ENCODE assay signal across 22 cellular contexts in genomic region chr4:142040043-142040442, GRCh38.
DNase-seq lines count a peak whose midpoint lies in the region; ATAC-seq, FAIRE-seq and TF ChIP-seq lines count a peak whose summit lies in the region.
"Had no signal": no experiment of that assay in that cellular context is flagged by ENCODE, and none has a peak within 500 bp of the region (broad histone marks: within the 10 kb centered on the region; RNA-seq: fewer than 3 reads in every experiment).

No MANE protein-coding gene starts in this region.

- H2AK5ac ChIP-seq in mesendoderm (ENCODE audit: low read length), result no peak overlapping the region

- H3K36me3 ChIP-seq in H7 (replicated peaks; ENCODE audit: control insufficient read depth, insufficient read depth, low read length) (no peaks in the 10 kb centered on the region), GM12878 (ENCODE audit: control insufficient read depth in 2 of 2, insufficient read depth in 2 of 2, low read length in 1 of 2) (no peaks in the 10 kb centered on the region), mesendoderm (ENCODE audit: control insufficient read depth, insufficient read depth, low read length) (no peaks in the 10 kb centered on the region), left ventricle myocardium inferior (no peaks in the 10 kb centered on the region), testis (ENCODE audit: low read depth, missing control alignments) (no peaks in the 10 kb centered on the region)
- H3K36me3 ChIP-seq: BLaER1, cardiac muscle cell, heart left ventricle, sigmoid colon, stomach, transverse colon had no signal

- no peak overlapping the region for H4K8ac ChIP-seq in mesendoderm (ENCODE audit: low read depth, low read length)

- WGBS in GM12878 (ENCODE audit: insufficient coverage, insufficient replicate concordance, low lambda C conversion rate, missing lambda C conversion rate), result 19% methylated on average over 3 of the region's 3 CpGs
- no CpG with 5 or more reads among the region's 3 CpGs for WGBS in mesendoderm (ENCODE audit: extremely low coverage, insufficient coverage, low lambda C conversion rate)
- 73 to 82% methylated on average over 3 of the region's 3 CpGs for WGBS in testis, 2 donors

- H3K9ac ChIP-seq in GM12878 (ENCODE audit: control insufficient read depth, insufficient read depth, low read length), result no peak overlapping the region
- no peak overlapping the region for H3K9ac ChIP-seq in mesendoderm (ENCODE audit: low read length)
- H3K9ac ChIP-seq: BLaER1 had no signal

- no peaks in the 10 kb centered on the region for H3K9me3 Mint-ChIP-seq in activated CD4-positive, alpha-beta T cell treated with anti-CD3 and anti-CD28 coated beads for 36 hours (ENCODE audit: low read depth)
- H3K9me3 Mint-ChIP-seq: activated CD4-positive, alpha-beta T cell treated with anti-CD3 and anti-CD28 coated beads, Interleukin-2, amount 10 ng/mL, durations not matched to agents 7 days and 5 days; nephron progenitor cell had no signal

- CTCF ChIA-PET in activated CD4-positive, alpha-beta T cell treated with anti-CD3 and anti-CD28 coated beads for 36 hours (lab: Charles Lee), result interaction anchor here (0.7 kb wide), 1 partner anchor 539 kb away, joined by 3 read pairs; no protein-coding TSS in a partner anchor
- CTCF ChIA-PET in GM12878 (lab: Yijun Ruan, JAX), result no interaction called here

- no peak for TF ChIP-seq RAD21 in GM12878 (IDR thresholded peaks at IDR 0.05; ENCODE audit: insufficient read depth, low read depth, low read length)

- H3K79me2 ChIP-seq in GM12878 (ENCODE audit: control insufficient read depth, insufficient read depth, low read length) (no peaks in the 10 kb centered on the region), mesendoderm (ENCODE audit: control insufficient read depth, insufficient read depth, low read length) (no peaks in the 10 kb centered on the region)

- H3K27ac ChIP-seq in GM12878 (ENCODE audit: control insufficient read depth, insufficient read depth) (no peak overlapping the region), mesendoderm (ENCODE audit: low read depth, low read length) (no peak overlapping the region), left ventricle myocardium inferior (replicated peaks) (no peak overlapping the region), testis (no peak overlapping the region)
- H3K27ac ChIP-seq: BLaER1, cardiac muscle cell, heart left ventricle, sigmoid colon, stomach, transverse colon had no signal

- no peak for TF ChIP-seq EP300 in GM12878 (IDR thresholded peaks at IDR 0.05; ENCODE audit: borderline replicate concordance in 1 of 2, control insufficient read depth in 1 of 2, low read depth in 2 of 2, low read length in 2 of 2)

- H3K9me3 ChIP-seq in GM12878 (replicated peaks; ENCODE audit: control insufficient read depth, insufficient read depth, low read length), result no peaks in the 10 kb centered on the region
- no peaks in the 10 kb centered on the region for H3K9me3 ChIP-seq in left ventricle myocardium inferior (replicated peaks)
- no peaks in the 10 kb centered on the region for H3K9me3 ChIP-seq in testis
- H3K9me3 ChIP-seq: BLaER1, heart left ventricle, sigmoid colon, stomach, transverse colon had no signal

- RAD21 ChIA-PET in GM12878 (lab: Charles Lee; ENCODE audit: unreplicated experiment), result no interaction called here

- FAIRE-seq in GM12878 (lab: Jason Lieb, UNC), result no peak

- H3K4me1 ChIP-seq in GM12878 (ENCODE audit: control insufficient read depth, insufficient read depth, low read length) (no peaks in the 10 kb centered on the region), mesendoderm (ENCODE audit: control insufficient read depth, low read depth, low read length) (no peaks in the 10 kb centered on the region), left ventricle myocardium inferior (peaks cover 6% of the 10 kb centered on the region), testis (no peaks in the 10 kb centered on the region)
- H3K4me1 ChIP-seq: BLaER1, sigmoid colon, transverse colon had no signal

- H3K4me3 ChIP-seq in H7 (ENCODE audit: insufficient read depth, low read depth, low read length) (no peak overlapping the region), GM12878 (no peak overlapping the region), mesendoderm (ENCODE audit: low read length) (no peak overlapping the region), left ventricle myocardium inferior (no peak overlapping the region), testis (no peak overlapping the region)
- H3K4me3 ChIP-seq: BLaER1, cardiac muscle cell, heart left ventricle, sigmoid colon, stomach, transverse colon had no signal

- intact Hi-C loops in activated CD4-positive, alpha-beta T cell treated with anti-CD3 and anti-CD28 coated beads for 36 hours (cut with DNase I, micrococcal nuclease), result no loop called here
- intact Hi-C loops in GM12878 (cut with micrococcal nuclease; ENCODE audit: unreplicated experiment), result no loop called here
- intact Hi-C loops in Right ventricle myocardium superior (cut with DNase I), result no loop called here
- intact Hi-C loops in left ventricle myocardium inferior (cut with micrococcal nuclease), result no loop called here
- intact Hi-C loops in testis (cut with DNase I; ENCODE audit: low total_unique reads), result no loop called here

- TF ChIP-seq POLR2A in GM12878 (IDR thresholded peaks at IDR 0.05; ENCODE audit: low read depth, low read length) (no peak), testis (IDR thresholded peaks at IDR 0.05) (no peak)

- H3K4me2 ChIP-seq in GM12878 (ENCODE audit: control insufficient read depth, insufficient read depth) (no peak overlapping the region), mesendoderm (ENCODE audit: low read length) (no peak overlapping the region)
- H3K4me2 ChIP-seq: BLaER1 had no signal

- no peak for DNase-seq in activated CD4-positive, alpha-beta T cell treated with anti-CD3 and anti-CD28 coated beads for 36 hours
- DNase-seq in activated CD4-positive, alpha-beta T cell treated with anti-CD3 and anti-CD28 coated beads, Interleukin-2, amount 50 U/mL, for 4 hours, result no peak
- peak; percentile 1 for DNase-seq in H7
- DNase-seq in GM12878 (ENCODE audit: low read depth, low spot score), result no peak
- DNase-seq in mesendoderm, result peak; percentile 33
- DNase-seq in Right ventricle myocardium superior, result no peak
- no peak for DNase-seq in left ventricle myocardium inferior
- DNase-seq in testis, result no peak
- DNase-seq: activated CD4-positive, alpha-beta T cell treated with anti-CD3 and anti-CD28 coated beads, Interleukin-2, amount 10 ng/mL, durations not matched to agents 7 days and 5 days; activated effector memory CD4-positive, alpha-beta T cell treated with anti-CD3 and anti-CD28 coated beads, Interleukin-2, amount 50 U/mL, for 16 hours; amygdala; EL; heart left ventricle; NCI-H1436 treated with DMSO at 0.1 percent for 48 hours; NCI-H524; nephron progenitor cell; sigmoid colon; stimulated activated CD4-positive, alpha-beta T cell treated with anti-CD3 and anti-CD28 coated beads, Interleukin-15, amount 100 ng/mL, for 24 hours; stomach; transverse colon had no signal

- no peak for TF ChIP-seq CTCF in GM12878 (IDR thresholded peaks at IDR 0.05 in 2 of 3, conservative IDR thresholded peaks at IDR 0.05 in 1 of 3; ENCODE audit: control insufficient read depth in 2 of 3, extremely low read depth in 1 of 3, insufficient read depth in 1 of 3, low read depth in 3 of 3, low read length in 3 of 3)
- TF ChIP-seq CTCF in left ventricle myocardium inferior (IDR thresholded peaks at IDR 0.05; ENCODE audit: borderline replicate concordance), result no peak
- no peak for TF ChIP-seq CTCF in testis (IDR thresholded peaks at IDR 0.05)

- no peak overlapping the region for H3K18ac ChIP-seq in mesendoderm (ENCODE audit: low read length)

- peaks cover 27% of the 10 kb centered on the region for H3K36me3 Mint-ChIP-seq in activated CD4-positive, alpha-beta T cell treated with anti-CD3 and anti-CD28 coated beads for 36 hours (ENCODE audit: low read depth)

- SMC1A ChIA-PET in GM12878 (lab: Charles Lee; ENCODE audit: uncharacterized antibody, unreplicated experiment), result interaction anchor here (0.7 to 0.9 kb wide), 2 partner anchors 9 to 692 kb away, joined by 3 read pairs; no protein-coding TSS in a partner anchor

- no peak overlapping the region for H2AFZ ChIP-seq in GM12878 (ENCODE audit: control insufficient read depth, low read depth, low read length)

- H3K79me1 ChIP-seq in mesendoderm (ENCODE audit: low read length), result no peaks in the 10 kb centered on the region

- no peaks in the 10 kb centered on the region for H3K27me3 Mint-ChIP-seq in activated CD4-positive, alpha-beta T cell treated with anti-CD3 and anti-CD28 coated beads for 36 hours
- H3K27me3 Mint-ChIP-seq: activated CD4-positive, alpha-beta T cell treated with anti-CD3 and anti-CD28 coated beads, Interleukin-2, amount 10 ng/mL, durations not matched to agents 7 days and 5 days had no signal

- H3K4me3 Mint-ChIP-seq in activated CD4-positive, alpha-beta T cell treated with anti-CD3 and anti-CD28 coated beads for 36 hours, result no peak overlapping the region
- H3K4me3 Mint-ChIP-seq: activated CD4-positive, alpha-beta T cell treated with anti-CD3 and anti-CD28 coated beads, Interleukin-2, amount 10 ng/mL, durations not matched to agents 7 days and 5 days; nephron progenitor cell had no signal

- peaks cover 39% of the 10 kb centered on the region for H3K4me1 Mint-ChIP-seq in activated CD4-positive, alpha-beta T cell treated with anti-CD3 and anti-CD28 coated beads for 36 hours

- H4K20me1 ChIP-seq in GM12878 (ENCODE audit: control insufficient read depth, insufficient read depth), result no peaks in the 10 kb centered on the region
- H4K20me1 ChIP-seq: BLaER1 had no signal

- no peak overlapping the region for H4K5ac ChIP-seq in mesendoderm (ENCODE audit: low read length)

- no peak overlapping the region for H2BK15ac ChIP-seq in mesendoderm (replicated peaks; ENCODE audit: low read depth)

- no peak overlapping the region for H3K4ac ChIP-seq in mesendoderm (ENCODE audit: low read depth, low read length)

- no peak overlapping the region for H2BK5ac ChIP-seq in mesendoderm (ENCODE audit: low read length)

- no peak for ATAC-seq in activated CD4-positive, alpha-beta T cell treated with anti-CD3 and anti-CD28 coated beads for 36 hours
- peak; percentile 45 for ATAC-seq in GM12878
- ATAC-seq in Right ventricle myocardium superior (ENCODE audit: poor library complexity), result no peak
- ATAC-seq: heart left ventricle had no signal

- H3K27me3 ChIP-seq in H7 (ENCODE audit: control insufficient read depth, insufficient read depth, low read length) (no peaks in the 10 kb centered on the region), GM12878 (replicated peaks in 1 of 2; ENCODE audit: control insufficient read depth in 2 of 2, insufficient read depth in 2 of 2, low read length in 1 of 2) (no peaks in the 10 kb centered on the region), mesendoderm (ENCODE audit: insufficient read depth, low read length, poor library complexity) (no peaks in the 10 kb centered on the region), left ventricle myocardium inferior (ENCODE audit: low read depth) (no peaks in the 10 kb centered on the region), testis (no peaks in the 10 kb centered on the region)
- H3K27me3 ChIP-seq: BLaER1, cardiac muscle cell, heart left ventricle, sigmoid colon, stomach, transverse colon had no signal

- no peak overlapping the region for H2BK120ac ChIP-seq in mesendoderm (ENCODE audit: low read depth, low read length)

- H3K23ac ChIP-seq in mesendoderm (ENCODE audit: low read length), result no peak overlapping the region

- no peak overlapping the region for H3K56ac ChIP-seq in mesendoderm (ENCODE audit: low read length)

- no TSS peak for BruUV-seq in GM12878 (replicated peaks; lab: Mats Ljungman, UMichigan)

- POLR2A ChIA-PET in activated CD4-positive, alpha-beta T cell treated with anti-CD3 and anti-CD28 coated beads for 36 hours (lab: Charles Lee), result no interaction called here
- POLR2A ChIA-PET in GM12878 (lab: Charles Lee), result no interaction called here

- in situ Hi-C loops in GM12878 (cut with MboI), result no loop called here

- H3K27ac Mint-ChIP-seq in activated CD4-positive, alpha-beta T cell treated with anti-CD3 and anti-CD28 coated beads for 36 hours, result peak overlapping the region; percentile 24
- H3K27ac Mint-ChIP-seq: activated CD4-positive, alpha-beta T cell treated with anti-CD3 and anti-CD28 coated beads, Interleukin-2, amount 10 ng/mL, durations not matched to agents 7 days and 5 days; nephron progenitor cell had no signal

Comparison
In these comparisons a context has a peak if more than half of its experiments do, and no peak if none do; other contexts are left out.
1. DNase-seq: peak in H7 (single experiment) and mesendoderm (single experiment); none in activated CD4-positive, alpha-beta T cell treated with anti-CD3 and anti-CD28 coated beads for 36 hours (single experiment), activated CD4-positive, alpha-beta T cell treated with anti-CD3 and anti-CD28 coated beads, Interleukin-2, amount 50 U/mL, for 4 hours (0 of 2), GM12878 (single experiment), Right ventricle myocardium superior (single experiment), left ventricle myocardium inferior (single experiment) and testis (single experiment).